1 cellular context compared by ENCODE assay signal in the genomic region with DNA sequence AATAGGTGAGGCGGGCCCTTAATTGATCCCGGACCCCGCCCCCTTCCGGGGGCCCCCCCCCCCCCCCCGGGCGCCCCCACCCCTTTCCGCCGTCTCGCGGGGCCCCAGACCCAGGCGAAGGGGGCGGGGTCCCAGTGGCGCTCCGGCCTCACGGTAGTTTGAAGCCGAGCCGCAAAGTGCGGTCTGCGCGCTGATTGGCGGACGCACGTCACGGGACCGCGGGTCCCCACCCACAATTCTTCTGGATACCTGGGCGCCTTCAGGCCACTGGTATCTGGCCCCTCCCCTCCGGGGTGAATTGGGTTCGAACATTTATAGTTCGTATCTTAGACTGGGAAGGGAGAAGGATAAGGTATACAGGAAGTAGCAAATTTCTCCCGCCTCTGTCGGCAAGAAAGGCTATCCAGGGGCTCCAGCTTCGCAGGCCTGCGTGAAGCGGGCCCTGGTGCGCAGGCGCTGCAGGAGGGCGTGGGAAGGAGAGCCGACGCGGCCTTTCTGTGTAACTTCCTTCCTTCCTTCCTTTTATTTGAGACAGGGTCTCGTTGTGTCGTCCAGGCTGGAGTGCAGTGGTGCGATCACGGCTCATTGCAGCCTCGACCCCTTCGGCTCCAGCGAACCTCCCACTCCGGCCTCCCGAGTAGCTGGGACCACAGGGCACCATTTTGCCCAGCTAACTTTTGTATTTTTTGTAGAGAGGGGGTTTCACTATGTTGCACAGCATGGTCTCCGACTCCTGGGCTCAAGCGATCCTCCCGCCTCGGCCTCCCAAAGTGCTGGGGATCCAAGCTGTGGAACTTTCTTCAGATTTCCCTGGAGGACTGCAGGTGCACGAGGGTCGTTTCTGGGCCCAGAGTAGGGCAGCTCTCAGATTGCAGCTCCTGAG.
TF ChIP-seq lines count a peak whose summit lies in the region.

No MANE protein-coding gene starts in this region.

TF ChIP-seq in HepG2, 621 proteins besides CTCF, POLR2A, EP300 and RAD21 (continued from another document and continues in another):
- TF ChIP-seq, protein P1, sequence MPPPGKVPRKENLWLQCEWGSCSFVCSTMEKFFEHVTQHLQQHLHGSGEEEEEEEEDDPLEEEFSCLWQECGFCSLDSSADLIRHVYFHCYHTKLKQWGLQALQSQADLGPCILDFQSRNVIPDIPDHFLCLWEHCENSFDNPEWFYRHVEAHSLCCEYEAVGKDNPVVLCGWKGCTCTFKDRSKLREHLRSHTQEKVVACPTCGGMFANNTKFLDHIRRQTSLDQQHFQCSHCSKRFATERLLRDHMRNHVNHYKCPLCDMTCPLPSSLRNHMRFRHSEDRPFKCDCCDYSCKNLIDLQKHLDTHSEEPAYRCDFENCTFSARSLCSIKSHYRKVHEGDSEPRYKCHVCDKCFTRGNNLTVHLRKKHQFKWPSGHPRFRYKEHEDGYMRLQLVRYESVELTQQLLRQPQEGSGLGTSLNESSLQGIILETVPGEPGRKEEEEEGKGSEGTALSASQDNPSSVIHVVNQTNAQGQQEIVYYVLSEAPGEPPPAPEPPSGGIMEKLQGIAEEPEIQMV (CRISPR knock-in tag; IDR thresholded peaks at IDR 0.05; ENCODE audit: low read depth) = peak; percentile 28; the same call in 1 of the 2 replicates
- TF ChIP-seq PRMT3 (CRISPR knock-in tag; IDR thresholded peaks at IDR 0.05; ENCODE audit: borderline replicate concordance, low read depth) = no peak
- TF ChIP-seq NBN (conservative IDR thresholded peaks at IDR 0.05) = no peak
- TF ChIP-seq ZNF776 (CRISPR knock-in tag; IDR thresholded peaks at IDR 0.05) = no peak
- TF ChIP-seq, protein P2, sequence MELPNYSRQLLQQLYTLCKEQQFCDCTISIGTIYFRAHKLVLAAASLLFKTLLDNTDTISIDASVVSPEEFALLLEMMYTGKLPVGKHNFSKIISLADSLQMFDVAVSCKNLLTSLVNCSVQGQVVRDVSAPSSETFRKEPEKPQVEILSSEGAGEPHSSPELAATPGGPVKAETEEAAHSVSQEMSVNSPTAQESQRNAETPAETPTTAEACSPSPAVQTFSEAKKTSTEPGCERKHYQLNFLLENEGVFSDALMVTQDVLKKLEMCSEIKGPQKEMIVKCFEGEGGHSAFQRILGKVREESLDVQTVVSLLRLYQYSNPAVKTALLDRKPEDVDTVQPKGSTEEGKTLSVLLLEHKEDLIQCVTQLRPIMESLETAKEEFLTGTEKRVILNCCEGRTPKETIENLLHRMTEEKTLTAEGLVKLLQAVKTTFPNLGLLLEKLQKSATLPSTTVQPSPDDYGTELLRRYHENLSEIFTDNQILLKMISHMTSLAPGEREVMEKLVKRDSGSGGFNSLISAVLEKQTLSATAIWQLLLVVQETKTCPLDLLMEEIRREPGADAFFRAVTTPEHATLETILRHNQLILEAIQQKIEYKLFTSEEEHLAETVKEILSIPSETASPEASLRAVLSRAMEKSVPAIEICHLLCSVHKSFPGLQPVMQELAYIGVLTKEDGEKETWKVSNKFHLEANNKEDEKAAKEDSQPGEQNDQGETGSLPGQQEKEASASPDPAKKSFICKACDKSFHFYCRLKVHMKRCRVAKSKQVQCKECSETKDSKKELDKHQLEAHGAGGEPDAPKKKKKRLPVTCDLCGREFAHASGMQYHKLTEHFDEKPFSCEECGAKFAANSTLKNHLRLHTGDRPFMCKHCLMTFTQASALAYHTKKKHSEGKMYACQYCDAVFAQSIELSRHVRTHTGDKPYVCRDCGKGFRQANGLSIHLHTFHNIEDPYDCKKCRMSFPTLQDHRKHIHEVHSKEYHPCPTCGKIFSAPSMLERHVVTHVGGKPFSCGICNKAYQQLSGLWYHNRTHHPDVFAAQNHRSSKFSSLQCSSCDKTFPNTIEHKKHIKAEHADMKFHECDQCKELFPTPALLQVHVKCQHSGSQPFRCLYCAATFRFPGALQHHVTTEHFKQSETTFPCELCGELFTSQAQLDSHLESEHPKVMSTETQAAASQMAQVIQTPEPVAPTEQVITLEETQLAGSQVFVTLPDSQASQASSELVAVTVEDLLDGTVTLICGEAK (IDR thresholded peaks at IDR 0.05) = no peak
- TF ChIP-seq, protein P2 (CRISPR knock-in tag; IDR thresholded peaks at IDR 0.05) = peak; percentile 64; the same call in 1 of the 2 replicates
- TF ChIP-seq, protein P3, sequence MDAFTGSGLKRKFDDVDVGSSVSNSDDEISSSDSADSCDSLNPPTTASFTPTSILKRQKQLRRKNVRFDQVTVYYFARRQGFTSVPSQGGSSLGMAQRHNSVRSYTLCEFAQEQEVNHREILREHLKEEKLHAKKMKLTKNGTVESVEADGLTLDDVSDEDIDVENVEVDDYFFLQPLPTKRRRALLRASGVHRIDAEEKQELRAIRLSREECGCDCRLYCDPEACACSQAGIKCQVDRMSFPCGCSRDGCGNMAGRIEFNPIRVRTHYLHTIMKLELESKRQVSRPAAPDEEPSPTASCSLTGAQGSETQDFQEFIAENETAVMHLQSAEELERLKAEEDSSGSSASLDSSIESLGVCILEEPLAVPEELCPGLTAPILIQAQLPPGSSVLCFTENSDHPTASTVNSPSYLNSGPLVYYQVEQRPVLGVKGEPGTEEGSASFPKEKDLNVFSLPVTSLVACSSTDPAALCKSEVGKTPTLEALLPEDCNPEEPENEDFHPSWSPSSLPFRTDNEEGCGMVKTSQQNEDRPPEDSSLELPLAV (CRISPR knock-in tag; conservative IDR thresholded peaks at IDR 0.05; ENCODE audit: low read depth) = no peak
- TF ChIP-seq ZFP36 (IDR thresholded peaks at IDR 0.05; ENCODE audit: borderline replicate concordance, low read depth, low read length, partially characterized antibody) = no peak
- TF ChIP-seq NCOR1 (IDR thresholded peaks at IDR 0.05; ENCODE audit: borderline replicate concordance, low read length) = no peak
- TF ChIP-seq LCORL (IDR thresholded peaks at IDR 0.05) = no peak
- TF ChIP-seq LCORL (CRISPR knock-in tag; IDR thresholded peaks at IDR 0.05) = no peak
- no peak for TF ChIP-seq ZNF367 (CRISPR knock-in tag; IDR thresholded peaks at IDR 0.05; ENCODE audit: borderline replicate concordance)
- TF ChIP-seq SYNCRIP (IDR thresholded peaks at IDR 0.05; ENCODE audit: insufficient read depth, low read depth, low read length) = no peak
- no peak for TF ChIP-seq ZBTB21 (CRISPR knock-in tag; IDR thresholded peaks at IDR 0.05)
- no peak for TF ChIP-seq MATR3 (CRISPR knock-in tag; IDR thresholded peaks at IDR 0.05)
- no peak for TF ChIP-seq MAFF (IDR thresholded peaks at IDR 0.05; ENCODE audit: low read depth, low read length)
- no peak; the same call in 1 of the 2 replicates for TF ChIP-seq ZNF12 (CRISPR knock-in tag; IDR thresholded peaks at IDR 0.05)
- no peak for TF ChIP-seq SRSF9 (IDR thresholded peaks at IDR 0.05; ENCODE audit: borderline replicate concordance, insufficient read depth, low read depth, low read length, poor library complexity, severe bottlenecking)
- no peak for TF ChIP-seq ZNF234 (CRISPR knock-in tag; conservative IDR thresholded peaks at IDR 0.05)
- TF ChIP-seq CBX1 (IDR thresholded peaks at IDR 0.05; ENCODE audit: low read depth) = no peak
- TF ChIP-seq, protein P4, sequence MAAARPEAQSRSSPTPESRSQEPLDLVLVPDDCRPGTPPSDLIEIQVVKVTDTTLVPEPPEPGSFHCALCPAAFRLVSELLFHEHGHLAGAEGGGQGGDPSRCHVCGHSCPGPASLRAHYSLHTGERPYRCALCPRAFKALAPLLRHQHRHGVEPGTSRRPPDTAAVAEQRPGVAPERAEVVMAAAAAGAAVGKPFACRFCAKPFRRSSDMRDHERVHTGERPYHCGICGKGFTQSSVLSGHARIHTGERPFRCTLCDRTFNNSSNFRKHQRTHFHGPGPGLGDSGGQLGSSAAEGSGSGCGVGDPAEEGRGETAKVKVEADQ (CRISPR knock-in tag; IDR thresholded peaks at IDR 0.05; ENCODE audit: borderline replicate concordance) = peak; percentile 38; the same call in 1 of the 2 replicates
- TF ChIP-seq ETV6 (CRISPR knock-in tag; conservative IDR thresholded peaks at IDR 0.05) = no peak
- TF ChIP-seq, protein P5, sequence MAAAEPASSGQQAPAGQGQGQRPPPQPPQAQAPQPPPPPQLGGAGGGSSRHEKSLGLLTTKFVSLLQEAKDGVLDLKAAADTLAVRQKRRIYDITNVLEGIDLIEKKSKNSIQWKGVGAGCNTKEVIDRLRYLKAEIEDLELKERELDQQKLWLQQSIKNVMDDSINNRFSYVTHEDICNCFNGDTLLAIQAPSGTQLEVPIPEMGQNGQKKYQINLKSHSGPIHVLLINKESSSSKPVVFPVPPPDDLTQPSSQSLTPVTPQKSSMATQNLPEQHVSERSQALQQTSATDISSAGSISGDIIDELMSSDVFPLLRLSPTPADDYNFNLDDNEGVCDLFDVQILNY (CRISPR knock-in tag; conservative IDR thresholded peaks at IDR 0.05) = no peak
- TF ChIP-seq, protein P6, sequence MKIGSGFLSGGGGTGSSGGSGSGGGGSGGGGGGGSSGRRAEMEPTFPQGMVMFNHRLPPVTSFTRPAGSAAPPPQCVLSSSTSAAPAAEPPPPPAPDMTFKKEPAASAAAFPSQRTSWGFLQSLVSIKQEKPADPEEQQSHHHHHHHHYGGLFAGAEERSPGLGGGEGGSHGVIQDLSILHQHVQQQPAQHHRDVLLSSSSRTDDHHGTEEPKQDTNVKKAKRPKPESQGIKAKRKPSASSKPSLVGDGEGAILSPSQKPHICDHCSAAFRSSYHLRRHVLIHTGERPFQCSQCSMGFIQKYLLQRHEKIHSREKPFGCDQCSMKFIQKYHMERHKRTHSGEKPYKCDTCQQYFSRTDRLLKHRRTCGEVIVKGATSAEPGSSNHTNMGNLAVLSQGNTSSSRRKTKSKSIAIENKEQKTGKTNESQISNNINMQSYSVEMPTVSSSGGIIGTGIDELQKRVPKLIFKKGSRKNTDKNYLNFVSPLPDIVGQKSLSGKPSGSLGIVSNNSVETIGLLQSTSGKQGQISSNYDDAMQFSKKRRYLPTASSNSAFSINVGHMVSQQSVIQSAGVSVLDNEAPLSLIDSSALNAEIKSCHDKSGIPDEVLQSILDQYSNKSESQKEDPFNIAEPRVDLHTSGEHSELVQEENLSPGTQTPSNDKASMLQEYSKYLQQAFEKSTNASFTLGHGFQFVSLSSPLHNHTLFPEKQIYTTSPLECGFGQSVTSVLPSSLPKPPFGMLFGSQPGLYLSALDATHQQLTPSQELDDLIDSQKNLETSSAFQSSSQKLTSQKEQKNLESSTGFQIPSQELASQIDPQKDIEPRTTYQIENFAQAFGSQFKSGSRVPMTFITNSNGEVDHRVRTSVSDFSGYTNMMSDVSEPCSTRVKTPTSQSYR (CRISPR knock-in tag; IDR thresholded peaks at IDR 0.05; ENCODE audit: borderline replicate concordance) = no peak; the same call in 1 of the 2 replicates
- peak; percentile 59 for TF ChIP-seq ETV5 (CRISPR knock-in tag; IDR thresholded peaks at IDR 0.05; ENCODE audit: borderline replicate concordance)
- TF ChIP-seq, protein P7, sequence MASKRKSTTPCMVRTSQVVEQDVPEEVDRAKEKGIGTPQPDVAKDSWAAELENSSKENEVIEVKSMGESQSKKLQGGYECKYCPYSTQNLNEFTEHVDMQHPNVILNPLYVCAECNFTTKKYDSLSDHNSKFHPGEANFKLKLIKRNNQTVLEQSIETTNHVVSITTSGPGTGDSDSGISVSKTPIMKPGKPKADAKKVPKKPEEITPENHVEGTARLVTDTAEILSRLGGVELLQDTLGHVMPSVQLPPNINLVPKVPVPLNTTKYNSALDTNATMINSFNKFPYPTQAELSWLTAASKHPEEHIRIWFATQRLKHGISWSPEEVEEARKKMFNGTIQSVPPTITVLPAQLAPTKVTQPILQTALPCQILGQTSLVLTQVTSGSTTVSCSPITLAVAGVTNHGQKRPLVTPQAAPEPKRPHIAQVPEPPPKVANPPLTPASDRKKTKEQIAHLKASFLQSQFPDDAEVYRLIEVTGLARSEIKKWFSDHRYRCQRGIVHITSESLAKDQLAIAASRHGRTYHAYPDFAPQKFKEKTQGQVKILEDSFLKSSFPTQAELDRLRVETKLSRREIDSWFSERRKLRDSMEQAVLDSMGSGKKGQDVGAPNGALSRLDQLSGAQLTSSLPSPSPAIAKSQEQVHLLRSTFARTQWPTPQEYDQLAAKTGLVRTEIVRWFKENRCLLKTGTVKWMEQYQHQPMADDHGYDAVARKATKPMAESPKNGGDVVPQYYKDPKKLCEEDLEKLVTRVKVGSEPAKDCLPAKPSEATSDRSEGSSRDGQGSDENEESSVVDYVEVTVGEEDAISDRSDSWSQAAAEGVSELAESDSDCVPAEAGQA (IDR thresholded peaks at IDR 0.05; ENCODE audit: low read depth) = no peak
- TF ChIP-seq, protein P7 (CRISPR knock-in tag; IDR thresholded peaks at IDR 0.05; ENCODE audit: borderline replicate concordance) = no peak
- TF ChIP-seq HDAC6 (IDR thresholded peaks at IDR 0.05; ENCODE audit: low read depth, low read length) = no peak
- no peak for TF ChIP-seq ZNF749 (CRISPR knock-in tag; IDR thresholded peaks at IDR 0.05; ENCODE audit: borderline replicate concordance)
